ENCODE assay signal across 18 cellular contexts in the genomic region with DNA sequence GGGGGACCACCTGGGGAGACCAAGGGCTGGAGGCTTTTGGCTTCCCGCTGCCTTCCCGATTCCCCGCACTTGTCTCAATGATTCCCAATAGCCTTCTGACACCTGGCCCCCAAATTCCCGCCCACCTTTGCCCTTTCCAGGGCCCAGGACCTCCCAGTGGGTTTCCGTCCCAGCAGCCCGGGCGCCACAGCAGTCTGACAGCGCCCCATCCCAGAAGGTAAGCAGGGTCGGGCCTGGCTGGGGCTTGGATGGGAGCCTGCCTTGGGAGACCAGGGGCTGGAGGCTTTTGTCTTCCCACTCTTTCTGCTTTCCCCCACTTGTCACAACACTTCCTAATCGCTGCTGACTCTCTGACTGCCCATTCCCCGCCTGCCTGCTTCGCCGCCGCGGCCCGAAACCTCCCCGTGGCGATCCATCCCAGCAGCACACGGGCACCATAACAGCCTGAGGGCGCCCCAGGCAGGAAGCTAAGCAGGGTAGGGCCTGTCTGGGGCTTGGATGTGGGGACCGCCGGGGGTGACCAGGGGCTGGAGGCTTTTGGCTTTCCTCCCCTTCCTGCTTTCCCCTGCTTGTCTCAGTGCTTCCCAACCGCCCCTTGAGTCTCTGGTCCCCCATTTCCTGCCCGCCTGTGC.
DNase-seq lines count a peak whose midpoint lies in the region; ATAC-seq and TF ChIP-seq lines count a peak whose summit lies in the region.
"Had no signal": no experiment of that assay in that cellular context is flagged by ENCODE, and none has a peak within 500 bp of the region (broad histone marks: within the 10 kb centered on the region; RNA-seq: fewer than 3 reads in every experiment).

No MANE protein-coding gene starts in this region.

- H3K27ac ChIP-seq in osteoblast (ENCODE audit: low read depth, low read length) = no peak overlapping the region
- H3K27ac ChIP-seq: 22Rv1, BLaER1, C4-2B had no signal

- POLR2A ChIA-PET in GM10248 (lab: Yijun Ruan, JAX) = no interaction called here

- H3K27me3 ChIP-seq in osteoblast (ENCODE audit: insufficient read depth, low read length) = no peaks in the 10 kb centered on the region
- H3K27me3 ChIP-seq: BLaER1 had no signal

- H3K4me1 ChIP-seq in osteoblast (ENCODE audit: insufficient read depth, low read length) = no peaks in the 10 kb centered on the region
- H3K4me1 ChIP-seq: BLaER1, Caco-2 had no signal

- H2AFZ ChIP-seq in osteoblast (ENCODE audit: low read length) = no peak overlapping the region

- TF ChIP-seq POLR2A in lower leg skin (IDR thresholded peaks at IDR 0.05) = no peak

- TF ChIP-seq CTCF in GM10248 (IDR thresholded peaks at IDR 0.05; ENCODE audit: control extremely low read depth, extremely low read depth, low read depth, missing control alignments) (no peak), lower leg skin (IDR thresholded peaks at IDR 0.05) (no peak), osteoblast (IDR thresholded peaks at IDR 0.05; ENCODE audit: extremely low read depth, low read depth, low read length) (no peak)

- WGBS in lower leg skin, 2 donors = 86 to 89% methylated on average over 24 of the region's 24 CpGs

- no peaks in the 10 kb centered on the region for H3K9me3 ChIP-seq in osteoblast (ENCODE audit: low read depth, low read length)
- H3K9me3 ChIP-seq: Caco-2 had no signal

- no peaks in the 10 kb centered on the region for H4K20me1 ChIP-seq in osteoblast (ENCODE audit: insufficient read depth, low read length)
- H4K20me1 ChIP-seq: BLaER1 had no signal

- no peak for ATAC-seq in HG02852 (IDR thresholded peaks at IDR 0.05; ENCODE audit: unreplicated experiment)
- no peak for ATAC-seq in HG02981 (IDR thresholded peaks at IDR 0.05; ENCODE audit: unreplicated experiment)
- ATAC-seq: CD8-positive, alpha-beta T cell; GM12878 had no signal

- DNase-seq in DMS 273 (lab: John Stamatoyannopoulos, UW; ENCODE audit: unreplicated experiment) (peak; percentile 50), DMS 273 treated with DMSO at 0.1 percent for 48 hours (lab: John Stamatoyannopoulos, UW) (no peak), GM10248 (ENCODE audit: extremely low spot score) (peak; percentile 4), lower leg skin (ENCODE audit: low spot score in 2 of 2) (peak; percentile 4 to 83), osteoblast (ENCODE audit: insufficient read length, low spot score, missing footprints) (peak; percentile 68), foreskin melanocyte (no peak)
- DNase-seq: Caco-2; CD4-positive, CD25-positive, alpha-beta regulatory T cell; DND-41; GOT3; HCEC 1CT had no signal

- H3K36me3 ChIP-seq in osteoblast (ENCODE audit: insufficient read depth, low read length) = no peaks in the 10 kb centered on the region
- H3K36me3 ChIP-seq: BLaER1 had no signal

- intact Hi-C loops in lower leg skin (cut with DNase I; ENCODE audit: low total_unique reads) = no loop called here

- no peaks in the 10 kb centered on the region for H3K79me2 ChIP-seq in osteoblast (ENCODE audit: insufficient read depth, low read length)

- no peak overlapping the region for H3K4me3 ChIP-seq in lower leg skin (ENCODE audit: low read depth, poor library complexity, severe bottlenecking)
- no peak overlapping the region for H3K4me3 ChIP-seq in osteoblast (ENCODE audit: insufficient read depth, low read length)
- H3K4me3 ChIP-seq: BLaER1, GM12878 had no signal

- no peak overlapping the region for H3K4me2 ChIP-seq in osteoblast (ENCODE audit: insufficient read depth, low read length)
- H3K4me2 ChIP-seq: BLaER1 had no signal

- CTCF ChIA-PET in GM10248 (lab: Yijun Ruan, JAX) = no interaction called here

Comparison
In these comparisons a context has a peak if more than half of its experiments do, and no peak if none do; other contexts are left out.
1. DNase-seq: peak in DMS 273 (single experiment), GM10248 (single experiment), lower leg skin (2 of 2) and osteoblast (single experiment); none in DMS 273 treated with DMSO at 0.1 percent for 48 hours (single experiment) and foreskin melanocyte (single experiment).